Comparison of ENCODE assay signal across 8 cellular contexts in the genomic region with DNA sequence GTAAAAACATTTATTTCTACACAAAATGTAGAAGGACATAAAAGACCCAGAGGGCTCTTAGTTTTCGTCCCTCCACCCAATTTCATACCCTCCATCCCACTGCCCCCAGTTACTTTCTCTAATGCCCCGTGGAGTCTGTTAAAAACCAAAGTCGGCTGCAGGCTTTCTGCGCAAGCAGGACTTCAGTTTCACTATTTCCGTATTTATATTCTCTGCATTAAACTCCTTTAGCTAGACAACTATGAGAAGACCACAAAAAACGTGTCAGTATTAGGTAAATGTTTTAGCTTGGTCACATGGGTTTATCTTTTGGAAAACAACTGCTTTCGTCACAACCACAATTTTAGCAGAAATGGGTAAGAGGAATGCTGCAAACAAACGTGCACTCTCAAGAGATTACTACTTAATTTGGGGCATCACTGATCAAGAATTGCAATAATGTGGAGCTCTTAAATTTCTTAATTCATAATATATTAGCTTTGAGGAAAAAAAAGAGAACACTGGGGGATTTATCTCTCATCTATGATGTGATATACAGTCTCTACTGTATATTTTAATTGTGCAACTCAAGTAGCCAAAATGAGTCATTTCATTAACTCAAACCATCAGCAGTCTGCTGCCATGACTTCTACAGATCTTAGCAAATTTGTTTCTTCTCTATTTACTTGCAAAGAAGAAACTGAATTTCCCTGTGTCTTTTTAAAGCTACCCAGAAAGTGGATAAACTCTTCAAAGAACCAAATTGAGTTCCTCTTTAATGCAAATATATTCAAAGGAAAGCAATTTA. TPM values are rescaled to one million over a fixed set of nuclear protein-coding genes. Genes with fewer than 3 reads are reported as not detected.
DNase-seq lines count a peak whose midpoint lies in the region; ATAC-seq and TF ChIP-seq lines count a peak whose summit lies in the region.

No MANE protein-coding gene starts in this region.

- peak overlapping the region; percentile 100 for H3K27ac Mint-ChIP-seq in activated CD4-positive, alpha-beta T cell treated with anti-CD3 and anti-CD28 coated beads, Interleukin-2, amount 10 ng/mL, durations not matched to agents 7 days and 5 days

- H3K9me3 Mint-ChIP-seq in activated CD4-positive, alpha-beta T cell treated with anti-CD3 and anti-CD28 coated beads, Interleukin-2, amount 10 ng/mL, durations not matched to agents 7 days and 5 days: no peaks in the 10 kb centered on the region

- POLR2A ChIA-PET in activated CD4-positive, alpha-beta T cell treated with anti-CD3 and anti-CD28 coated beads, Interleukin-2, amount 10 ng/mL, durations not matched to agents 7 days and 5 days (lab: Charles Lee): interaction anchor here (0.6 kb wide), 1 partner anchor 180 kb away, joined by 3 read pairs; no protein-coding TSS in a partner anchor

- peaks cover 10% of the 10 kb centered on the region for H3K36me3 Mint-ChIP-seq in activated CD4-positive, alpha-beta T cell treated with anti-CD3 and anti-CD28 coated beads, Interleukin-2, amount 10 ng/mL, durations not matched to agents 7 days and 5 days (ENCODE audit: low read depth)

- peaks cover 2% of the 10 kb centered on the region for H3K27me3 Mint-ChIP-seq in activated CD4-positive, alpha-beta T cell treated with anti-CD3 and anti-CD28 coated beads, Interleukin-2, amount 10 ng/mL, durations not matched to agents 7 days and 5 days

- CTCF ChIA-PET in activated CD4-positive, alpha-beta T cell treated with anti-CD3 and anti-CD28 coated beads, Interleukin-2, amount 10 ng/mL, durations not matched to agents 7 days and 5 days (lab: Charles Lee): interaction anchor here (0.6 to 0.9 kb wide), 3 partner anchors 16 to 131 kb away, joined by 3 to 4 read pairs (median 3); no protein-coding TSS in a partner anchor

- no peak for TF ChIP-seq CTCF in GM20000 (IDR thresholded peaks at IDR 0.05; ENCODE audit: extremely low read depth, missing control alignments)

- peaks cover 47% of the 10 kb centered on the region for H3K4me1 Mint-ChIP-seq in activated CD4-positive, alpha-beta T cell treated with anti-CD3 and anti-CD28 coated beads, Interleukin-2, amount 10 ng/mL, durations not matched to agents 7 days and 5 days

- peak overlapping the region; percentile 85 for H3K4me3 Mint-ChIP-seq in activated CD4-positive, alpha-beta T cell treated with anti-CD3 and anti-CD28 coated beads, Interleukin-2, amount 10 ng/mL, durations not matched to agents 7 days and 5 days

- DNase-seq in ELR (ENCODE audit: low read depth) (peak; percentile 60), GM20000 (ENCODE audit: low spot score) (peak; percentile 29), fibroblast of peridontal ligament (ENCODE audit: extremely low read depth) (peak; percentile 77), pons (ENCODE audit: low spot score) (peak; percentile 67), NCI-H2227 (lab: John Stamatoyannopoulos, UW; ENCODE audit: unreplicated experiment) (no peak), T1000 (lab: John Stamatoyannopoulos, UW) (no peak)
- peak; percentile 28 for DNase-seq in activated CD4-positive, alpha-beta T cell treated with anti-CD3 and anti-CD28 coated beads, Interleukin-2, amount 10 ng/mL, durations not matched to agents 7 days and 5 days

- ATAC-seq in HG03565 (IDR thresholded peaks at IDR 0.05; ENCODE audit: unreplicated experiment): peak; percentile 8

RNA-seq across cellular contexts. Expression of a gene that starts 0.7 kb away (rescaled TPM):
- total RNA-seq in activated CD4-positive, alpha-beta T cell treated with anti-CD3 and anti-CD28 coated beads, Interleukin-2, amount 10 ng/mL, durations not matched to agents 7 days and 5 days: 10 to 100 TPM in 1 of 2 experiments, 1 to 10 TPM in 1; 9.4 to 10.0 TPM

Comparison
In these comparisons a context has a peak if more than half of its experiments do, and no peak if none do; other contexts are left out.
1. DNase-seq: peak in ELR (single experiment), GM20000 (single experiment), activated CD4-positive, alpha-beta T cell treated with anti-CD3 and anti-CD28 coated beads, Interleukin-2, amount 10 ng/mL, durations not matched to agents 7 days and 5 days (single experiment), fibroblast of peridontal ligament (single experiment) and pons (single experiment); none in NCI-H2227 (single experiment) and T1000 (single experiment).